ENCODE assay signal across 9 cellular contexts in genomic region chr5:8864053-8864452, GRCh38.
DNase-seq lines count a peak whose midpoint lies in the region; ATAC-seq and TF ChIP-seq lines count a peak whose summit lies in the region.
"Had no signal": no experiment of that assay in that cellular context is flagged by ENCODE, and none has a peak within 500 bp of the region (broad histone marks: within the 10 kb centered on the region; RNA-seq: fewer than 3 reads in every experiment).

No MANE protein-coding gene starts in this region.

- H3K4me3 ChIP-seq in ascending aorta = no peak overlapping the region
- H3K4me3 ChIP-seq: suprapubic skin had no signal

- peak; percentile 1 for DNase-seq in AML-193 (lab: John Stamatoyannopoulos, UW)
- peak; percentile 10 for DNase-seq in OCI-M1 (lab: John Stamatoyannopoulos, UW)
- DNase-seq in foreskin melanocyte = peak; percentile 15
- DNase-seq in NK-92 treated with Interleukin-12 subunit alpha and Interleukin-12 subunit beta, amount 100 ng/mL, for 24 hours (lab: John Stamatoyannopoulos, UW) = no peak
- no peak for DNase-seq in ascending aorta (ENCODE audit: low spot score in 2 of 2)
- DNase-seq in inferior parietal cortex (ENCODE audit: extremely low spot score) = no peak

- no peaks in the 10 kb centered on the region for H3K36me3 ChIP-seq in ascending aorta
- H3K36me3 ChIP-seq: suprapubic skin had no signal

- ATAC-seq in GM19395 (IDR thresholded peaks at IDR 0.05; ENCODE audit: unreplicated experiment) (peak; percentile 57), HG03108 (IDR thresholded peaks at IDR 0.05; ENCODE audit: unreplicated experiment) (no peak)

- H3K27ac ChIP-seq in ascending aorta = no peak overlapping the region
- H3K27ac ChIP-seq: suprapubic skin had no signal

- TF ChIP-seq CTCF in ascending aorta (IDR thresholded peaks at IDR 0.05) = no peak

- H3K27me3 ChIP-seq in ascending aorta = no peaks in the 10 kb centered on the region
- H3K27me3 ChIP-seq: suprapubic skin had no signal

- H3K9me3 ChIP-seq in ascending aorta = no peaks in the 10 kb centered on the region
- H3K9me3 ChIP-seq: suprapubic skin had no signal

- intact Hi-C loops in ascending aorta (cut with DNase I) = no loop called here

- H3K4me1 ChIP-seq in ascending aorta = no peaks in the 10 kb centered on the region
- H3K4me1 ChIP-seq: suprapubic skin had no signal

Comparison
In these comparisons a context has a peak if more than half of its experiments do, and no peak if none do; other contexts are left out.
1. DNase-seq: peak in AML-193 (2 of 2), OCI-M1 (single experiment) and foreskin melanocyte (single experiment); none in NK-92 treated with Interleukin-12 subunit alpha and Interleukin-12 subunit beta, amount 100 ng/mL, for 24 hours (single experiment), ascending aorta (0 of 2) and inferior parietal cortex (single experiment).